1 cellular context compared by ENCODE assay signal in genomic region chr15:76470691-76471090, GRCh38.
TF ChIP-seq lines count a peak whose summit lies in the region.

No MANE protein-coding gene starts in this region.

TF ChIP-seq in SK-N-SH treated with all-trans-retinoic acid at 6 μM for 48 hours, 23 proteins besides CTCF, POLR2A, EP300 and RAD21 (continued from another document):
- TF ChIP-seq, protein P1, sequence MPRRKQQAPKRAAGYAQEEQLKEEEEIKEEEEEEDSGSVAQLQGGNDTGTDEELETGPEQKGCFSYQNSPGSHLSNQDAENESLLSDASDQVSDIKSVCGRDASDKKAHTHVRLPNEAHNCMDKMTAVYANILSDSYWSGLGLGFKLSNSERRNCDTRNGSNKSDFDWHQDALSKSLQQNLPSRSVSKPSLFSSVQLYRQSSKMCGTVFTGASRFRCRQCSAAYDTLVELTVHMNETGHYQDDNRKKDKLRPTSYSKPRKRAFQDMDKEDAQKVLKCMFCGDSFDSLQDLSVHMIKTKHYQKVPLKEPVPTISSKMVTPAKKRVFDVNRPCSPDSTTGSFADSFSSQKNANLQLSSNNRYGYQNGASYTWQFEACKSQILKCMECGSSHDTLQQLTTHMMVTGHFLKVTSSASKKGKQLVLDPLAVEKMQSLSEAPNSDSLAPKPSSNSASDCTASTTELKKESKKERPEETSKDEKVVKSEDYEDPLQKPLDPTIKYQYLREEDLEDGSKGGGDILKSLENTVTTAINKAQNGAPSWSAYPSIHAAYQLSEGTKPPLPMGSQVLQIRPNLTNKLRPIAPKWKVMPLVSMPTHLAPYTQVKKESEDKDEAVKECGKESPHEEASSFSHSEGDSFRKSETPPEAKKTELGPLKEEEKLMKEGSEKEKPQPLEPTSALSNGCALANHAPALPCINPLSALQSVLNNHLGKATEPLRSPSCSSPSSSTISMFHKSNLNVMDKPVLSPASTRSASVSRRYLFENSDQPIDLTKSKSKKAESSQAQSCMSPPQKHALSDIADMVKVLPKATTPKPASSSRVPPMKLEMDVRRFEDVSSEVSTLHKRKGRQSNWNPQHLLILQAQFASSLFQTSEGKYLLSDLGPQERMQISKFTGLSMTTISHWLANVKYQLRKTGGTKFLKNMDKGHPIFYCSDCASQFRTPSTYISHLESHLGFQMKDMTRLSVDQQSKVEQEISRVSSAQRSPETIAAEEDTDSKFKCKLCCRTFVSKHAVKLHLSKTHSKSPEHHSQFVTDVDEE (CRISPR knock-in tag; IDR thresholded peaks at IDR 0.05): no peak
- TF ChIP-seq TCF4 (CRISPR knock-in tag; IDR thresholded peaks at IDR 0.05; ENCODE audit: borderline replicate concordance) (no peak), GLIS3 (CRISPR knock-in tag; IDR thresholded peaks at IDR 0.05) (no peak), OSR1 (CRISPR knock-in tag; IDR thresholded peaks at IDR 0.05) (no peak), CREB5 (CRISPR knock-in tag; IDR thresholded peaks at IDR 0.05; ENCODE audit: low read depth) (no peak), PPARA (CRISPR knock-in tag; IDR thresholded peaks at IDR 0.05; ENCODE audit: borderline replicate concordance) (no peak), ESRRG (CRISPR knock-in tag; IDR thresholded peaks at IDR 0.05) (no peak), ZNF8 (CRISPR knock-in tag; IDR thresholded peaks at IDR 0.05) (no peak), CSRNP3 (CRISPR knock-in tag; IDR thresholded peaks at IDR 0.05) (no peak), ARNTL (CRISPR knock-in tag; IDR thresholded peaks at IDR 0.05; ENCODE audit: borderline replicate concordance, low read depth) (no peak), ZFP3 (CRISPR knock-in tag; IDR thresholded peaks at IDR 0.05) (no peak), ZFP30 (CRISPR knock-in tag; IDR thresholded peaks at IDR 0.05) (no peak)
- TF ChIP-seq, protein P2, sequence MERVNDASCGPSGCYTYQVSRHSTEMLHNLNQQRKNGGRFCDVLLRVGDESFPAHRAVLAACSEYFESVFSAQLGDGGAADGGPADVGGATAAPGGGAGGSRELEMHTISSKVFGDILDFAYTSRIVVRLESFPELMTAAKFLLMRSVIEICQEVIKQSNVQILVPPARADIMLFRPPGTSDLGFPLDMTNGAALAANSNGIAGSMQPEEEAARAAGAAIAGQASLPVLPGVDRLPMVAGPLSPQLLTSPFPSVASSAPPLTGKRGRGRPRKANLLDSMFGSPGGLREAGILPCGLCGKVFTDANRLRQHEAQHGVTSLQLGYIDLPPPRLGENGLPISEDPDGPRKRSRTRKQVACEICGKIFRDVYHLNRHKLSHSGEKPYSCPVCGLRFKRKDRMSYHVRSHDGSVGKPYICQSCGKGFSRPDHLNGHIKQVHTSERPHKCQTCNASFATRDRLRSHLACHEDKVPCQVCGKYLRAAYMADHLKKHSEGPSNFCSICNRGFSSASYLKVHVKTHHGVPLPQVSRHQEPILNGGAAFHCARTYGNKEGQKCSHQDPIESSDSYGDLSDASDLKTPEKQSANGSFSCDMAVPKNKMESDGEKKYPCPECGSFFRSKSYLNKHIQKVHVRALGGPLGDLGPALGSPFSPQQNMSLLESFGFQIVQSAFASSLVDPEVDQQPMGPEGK (CRISPR knock-in tag; IDR thresholded peaks at IDR 0.05; ENCODE audit: borderline replicate concordance): no peak
